8 cellular contexts compared by ENCODE assay signal in genomic region chr19:48325265-48325910, GRCh38. TPM values are rescaled to one million over a fixed set of nuclear protein-coding genes. Genes with fewer than 3 reads are reported as not detected.
DNase-seq lines count a peak whose midpoint lies in the region; ATAC-seq and TF ChIP-seq lines count a peak whose summit lies in the region.

Gene EMP3, plus strand, starts transcription at chr19:48325552. Its CDS starts 1,293 bp downstream, at chr19:48326845.

- H3K4me1 ChIP-seq in Peyer's patch (peaks cover 0 to 57% (median 30%) of the 10 kb centered on the region in 4 donors), fibroblast of lung (ENCODE audit: control insufficient read depth, extremely low read depth, insufficient read depth, low read length) (peaks cover 27% of the 10 kb centered on the region), subcutaneous abdominal adipose tissue (ENCODE audit: control insufficient read depth in 5 of 5, insufficient read depth in 5 of 5, low read length in 5 of 5) (peaks cover 0 to 51% (median 43%) of the 10 kb centered on the region in 5 donors)

- DNase-seq in NCI-H1105 treated with DMSO at 0.1 percent for 48 hours (lab: John Stamatoyannopoulos, UW) (peak; percentile 26), NCI-H1105 (lab: John Stamatoyannopoulos, UW) (no peak), Peyer's patch (peak; percentile 69 to 89 (median 83)), fibroblast of lung (ENCODE audit: low read depth in 2 of 2) (peak; percentile 91 to 95), neural crest cell (ENCODE audit: low read depth, low spot score) (peak; percentile 63)
- DNase-seq in activated T-cell treated with anti-CD3 and anti-CD28 coated beads, Interleukin-2, amount 50 U/mL, for 48 hours, result peak; percentile 85 to 90

- H3K36me3 ChIP-seq in Peyer's patch (no peaks in the 10 kb centered on the region), fibroblast of lung (ENCODE audit: control insufficient read depth, insufficient read depth, low read length) (peaks cover 19% of the 10 kb centered on the region), subcutaneous abdominal adipose tissue (ENCODE audit: control insufficient read depth in 5 of 5, insufficient read depth in 5 of 5, low read length in 5 of 5) (peaks cover 0 to 13% (median 4%) of the 10 kb centered on the region in 5 donors)

- peaks cover 40% of the 10 kb centered on the region for H3K79me2 ChIP-seq in fibroblast of lung (ENCODE audit: control insufficient read depth, insufficient read depth, low read length)

- TF ChIP-seq CTCF in Peyer's patch (IDR thresholded peaks at IDR 0.05) (no peak), fibroblast of lung (conservative IDR thresholded peaks at IDR 0.05 in 1 of 2, IDR thresholded peaks at IDR 0.05 in 1 of 2; ENCODE audit: low read depth in 1 of 2, low read length in 2 of 2) (no peak), neural crest cell (conservative IDR thresholded peaks at IDR 0.05) (no peak)

- H3K27ac ChIP-seq in Peyer's patch (peak within 1 kb of the TSS; percentile 84 to 96 (median 90)), fibroblast of lung (ENCODE audit: insufficient read depth, low read length) (peak within 1 kb of the TSS; percentile 96), subcutaneous abdominal adipose tissue (ENCODE audit: low read depth, low read length) (peak within 1 kb of the TSS; percentile 91)

- H3K4me3 ChIP-seq in Peyer's patch, result peak within 1 kb of the TSS; percentile 47 to 56 (median 52)
- H3K4me3 ChIP-seq in fibroblast of lung (replicated peaks in 1 of 4; ENCODE audit: control extremely low read depth in 1 of 4, insufficient read depth in 1 of 4, low read depth in 3 of 4, low read length in 4 of 4), result peak within 1 kb of the TSS; percentile 81 to 98 (median 90)
- peak within 1 kb of the TSS; percentile 62 to 79 (median 73) for H3K4me3 ChIP-seq in subcutaneous abdominal adipose tissue (ENCODE audit: low read depth in 1 of 5, low read length in 5 of 5)

- H3K9ac ChIP-seq in fibroblast of lung (ENCODE audit: insufficient read depth, low read length) (peak within 1 kb of the TSS; percentile 84), subcutaneous abdominal adipose tissue (ENCODE audit: low read length in 5 of 5) (peak within 1 kb of the TSS; percentile 53 to 89 (median 63))

- no peak for ATAC-seq in HG02798 (IDR thresholded peaks at IDR 0.05; ENCODE audit: poor library complexity, unreplicated experiment)

- H3K4me2 ChIP-seq in fibroblast of lung (ENCODE audit: extremely low read depth, insufficient read depth, low read length), result peak within 1 kb of the TSS; percentile 87

- peaks cover 58% of the 10 kb centered on the region for H3K4me1 Mint-ChIP-seq in neural crest cell

- H3K9me3 Mint-ChIP-seq in neural crest cell, result peaks cover 2% of the 10 kb centered on the region

- no peak within 1 kb of the TSS for H2AFZ ChIP-seq in fibroblast of lung (ENCODE audit: low read length)

- peak within 1 kb of the TSS; percentile 83 for H3K4me3 Mint-ChIP-seq in neural crest cell

- no peaks in the 10 kb centered on the region for H4K20me1 ChIP-seq in fibroblast of lung (ENCODE audit: control insufficient read depth, extremely low read depth, insufficient read depth, low read length)

- H3K9me3 ChIP-seq in Peyer's patch, result no peaks in the 10 kb centered on the region
- no peaks in the 10 kb centered on the region for H3K9me3 ChIP-seq in fibroblast of lung (ENCODE audit: control insufficient read depth, insufficient read depth, low read depth, low read length)
- no peaks in the 10 kb centered on the region for H3K9me3 ChIP-seq in subcutaneous abdominal adipose tissue (ENCODE audit: control insufficient read depth in 5 of 5, low read length in 5 of 5)

- H3K27me3 ChIP-seq in Peyer's patch (no peaks in the 10 kb centered on the region), fibroblast of lung (ENCODE audit: control insufficient read depth, insufficient read depth, low read length) (no peaks in the 10 kb centered on the region), subcutaneous abdominal adipose tissue (ENCODE audit: control insufficient read depth in 5 of 5, insufficient read depth in 4 of 5, low read length in 5 of 5) (peaks cover 0 to 7% (median 0%) of the 10 kb centered on the region in 5 donors)

- H3K27me3 Mint-ChIP-seq in neural crest cell (ENCODE audit: low read depth), result no peaks in the 10 kb centered on the region

- H3K27ac Mint-ChIP-seq in neural crest cell (ENCODE audit: unreplicated experiment), result peak within 1 kb of the TSS; percentile 43

- peaks cover 6% of the 10 kb centered on the region for H3K36me3 Mint-ChIP-seq in neural crest cell (ENCODE audit: low read depth)

- TF ChIP-seq POLR2A in Peyer's patch (IDR thresholded peaks at IDR 0.05), result peak in 1 of 2 donors; percentile 38

RNA-seq across cellular contexts. Expression of gene EMP3, which starts in this region (rescaled TPM):
- total RNA-seq in Peyer's patch (10 to 100 TPM in 2 of 4 donors, 1 to 10 TPM in 2; 4.7 to 21.5 (median 10.5) TPM), fibroblast of lung (168 and 246 TPM in 2 replicates), neural crest cell (27.4 and 30.5 TPM in 2 replicates)
- polyA plus RNA-seq in fibroblast of lung, result 303 and 488 TPM in 2 replicates
- polyA plus RNA-seq in fibroblast of lung (2012), result 529 and 765 TPM in 2 replicates
- polyA minus RNA-seq in fibroblast of lung (ENCODE audit: low replicate concordance), result 721 and 1,057 TPM in 2 replicates
